Comparison of ENCODE assay signal across 14 cellular contexts in the genomic region with DNA sequence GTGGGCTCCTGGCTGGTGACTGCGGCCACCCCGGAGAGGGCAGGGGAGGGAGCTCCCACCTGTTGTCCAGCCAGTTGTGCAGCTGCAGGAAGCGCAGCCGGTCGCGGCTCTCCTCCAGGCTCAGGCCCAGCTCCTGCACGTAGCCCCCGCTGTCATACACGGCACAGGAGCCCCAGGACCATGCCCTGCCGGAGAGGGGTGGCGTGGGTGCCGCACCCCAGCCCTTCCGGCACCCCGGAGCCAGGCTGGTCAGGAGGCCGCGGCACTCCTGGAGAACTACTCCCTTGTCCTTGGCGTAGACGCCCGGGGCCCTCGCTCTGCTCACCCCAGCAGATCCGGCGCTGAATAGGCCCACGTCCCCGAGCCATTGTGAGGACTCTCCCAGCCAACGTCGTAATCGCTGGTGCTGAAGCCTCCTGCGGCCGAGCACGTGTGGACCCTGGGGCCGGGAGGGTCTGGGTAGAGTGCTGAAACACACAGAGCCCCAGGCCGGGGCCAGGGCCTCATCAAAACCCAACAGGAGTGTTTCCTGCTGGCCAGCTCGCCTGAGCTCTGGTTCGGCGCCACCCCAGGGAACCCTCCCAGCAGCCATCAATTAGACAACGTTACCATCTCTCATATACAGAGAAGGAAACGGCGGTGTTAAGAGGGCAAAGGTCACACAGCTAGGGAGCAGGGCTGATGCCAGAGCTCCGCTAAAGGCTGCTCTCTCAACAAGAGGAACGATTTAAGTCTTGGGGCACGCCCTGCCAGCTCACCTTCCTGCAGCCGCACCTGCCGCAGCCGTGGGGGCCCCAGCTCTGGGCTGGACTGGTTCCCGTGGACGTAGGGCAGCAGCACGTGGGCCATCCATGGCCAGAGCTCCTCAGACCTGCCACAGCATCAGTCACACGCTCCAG. TPM values are rescaled to one million over a fixed set of nuclear protein-coding genes. Genes with fewer than 3 reads are reported as not detected.
DNase-seq lines count a peak whose midpoint lies in the region; ATAC-seq and TF ChIP-seq lines count a peak whose summit lies in the region.
"Had no signal": no experiment of that assay in that cellular context is flagged by ENCODE, and none has a peak within 500 bp of the region (broad histone marks: within the 10 kb centered on the region; RNA-seq: fewer than 3 reads in every experiment).

No MANE protein-coding gene starts in this region.

- H3K27me3 ChIP-seq in H9 (ENCODE audit: insufficient read depth, low read length), result no peaks in the 10 kb centered on the region
- H3K27me3 ChIP-seq in body of pancreas, result no peaks in the 10 kb centered on the region
- H3K27me3 ChIP-seq in iPS-20b (ENCODE audit: insufficient read depth, low read length), result no peaks in the 10 kb centered on the region
- H3K27me3 ChIP-seq: BLaER1 treated with 17β-estradiol and CSF1 and Interleukin-3, amounts not matched to agents 10 nM and 100 nM had no signal

- TF ChIP-seq CTCF in H9 (conservative IDR thresholded peaks at IDR 0.05), result no peak
- no peak for TF ChIP-seq CTCF in body of pancreas (IDR thresholded peaks at IDR 0.05)
- TF ChIP-seq CTCF in retinal pigment epithelial cell (conservative IDR thresholded peaks at IDR 0.05; ENCODE audit: low read depth, low read length), result no peak

- no peak overlapping the region for H3K4me3 ChIP-seq in body of pancreas
- H3K4me3 ChIP-seq in iPS-20b (ENCODE audit: low read length), result peak overlapping the region; percentile 68
- peak overlapping the region; percentile 8 for H3K4me3 ChIP-seq in retinal pigment epithelial cell (ENCODE audit: low read length)
- H3K4me3 ChIP-seq: BLaER1 treated with 17β-estradiol and CSF1 and Interleukin-3, amounts not matched to agents 10 nM and 100 nM had no signal

- no peak overlapping the region for H3K4ac ChIP-seq in H9 (ENCODE audit: low read depth, low read length)

- no peaks in the 10 kb centered on the region for H4K20me1 ChIP-seq in H9 (ENCODE audit: control insufficient read depth, insufficient read depth, insufficient read length)

- no peaks in the 10 kb centered on the region for H3K9me3 Mint-ChIP-seq in H9
- H3K9me3 Mint-ChIP-seq: stimulated activated naive B cell treated with anti-CD40 and anti-IgM and Interleukin-4, amounts not matched to agents 10 μg/mL and 1 μg/mL and 100 μg/mL, for 72 hours had no signal

- no peak overlapping the region for H3K23ac ChIP-seq in H9 (ENCODE audit: insufficient read length, low read depth, low read length)

- no peak overlapping the region for H2BK5ac ChIP-seq in H9 (ENCODE audit: insufficient read length, low read length)

- H3K9ac ChIP-seq in H9 (ENCODE audit: extremely low read depth, insufficient read length, low read length) (no peak overlapping the region), iPS-20b (ENCODE audit: low read depth, low read length) (no peak overlapping the region)
- H3K9ac ChIP-seq: BLaER1 treated with 17β-estradiol and CSF1 and Interleukin-3, amounts not matched to agents 10 nM and 100 nM had no signal

- H3K36me3 Mint-ChIP-seq in H9 (ENCODE audit: insufficient read depth in 1 of 3, low read depth in 3 of 3), result peaks cover 0 to 27% (median 21%) of the 10 kb centered on the region in 3 experiments; a peak in 6 of 7 replicates

- no peak for TF ChIP-seq POLR2A in body of pancreas (IDR thresholded peaks at IDR 0.05)

- H3K4me1 Mint-ChIP-seq in H9, result no peaks in the 10 kb centered on the region

- no peak overlapping the region for H3K27ac Mint-ChIP-seq in H9
- H3K27ac Mint-ChIP-seq: stimulated activated naive B cell treated with anti-CD40 and anti-IgM and Interleukin-4, amounts not matched to agents 10 μg/mL and 1 μg/mL and 100 μg/mL, for 72 hours had no signal

- H3K27ac ChIP-seq in H9 (ENCODE audit: insufficient read length, low read depth, low read length) (no peak overlapping the region), body of pancreas (peak overlapping the region in 3 of 4 donors; percentile 47 to 84 (median 78)), iPS-20b (ENCODE audit: low read length) (no peak overlapping the region)
- H3K27ac ChIP-seq: BLaER1 treated with 17β-estradiol and CSF1 and Interleukin-3, amounts not matched to agents 10 nM and 100 nM had no signal

- H2BK20ac ChIP-seq in H9 (ENCODE audit: low read depth, low read length, poor library complexity, severe bottlenecking), result no peak overlapping the region

- no peak overlapping the region for H2AFZ ChIP-seq in H9 (ENCODE audit: low read length)

- H3T11ph ChIP-seq in H9 (ENCODE audit: low read length), result no peak overlapping the region

- no peak overlapping the region for H3K14ac ChIP-seq in H9 (ENCODE audit: insufficient read depth, low read length)

- DNase-seq in H9 (peak; percentile 50), body of pancreas (peak in 1 of 4 donors; percentile 39), retinal pigment epithelial cell (ENCODE audit: low read depth) (no peak), SIG-M5 treated with dmso at 0.1 percent for 504 hours (lab: John Stamatoyannopoulos, UW; ENCODE audit: unreplicated experiment) (no peak)
- DNase-seq in stimulated activated CD4-positive, alpha-beta T cell treated with anti-CD3 and anti-CD28 coated beads, Interleukin-15, amount 100 ng/mL, for 24 hours, result no peak
- DNase-seq: activated CD4-positive, alpha-beta T cell treated with anti-CD3 and anti-CD28 coated beads, Interleukin-2, amount 50 U/mL, for 4 hours; GF-D8; NCI-H2171 treated with DMSO at 0.1 percent for 48 hours; stimulated activated naive B cell treated with anti-CD40 and anti-IgM and Interleukin-4, amounts not matched to agents 10 μg/mL and 1 μg/mL and 100 μg/mL, for 72 hours had no signal

- WGBS in H9 (ENCODE audit: extremely low coverage, insufficient read length, low lambda C conversion rate), result no CpG with 5 or more reads among the region's 48 CpGs
- 75 to 90% methylated on average over 14 to 42 of the region's 48 CpGs for WGBS in body of pancreas, 2 donors

- H4K5ac ChIP-seq in H9 (ENCODE audit: insufficient read length, low read depth, low read length), result no peak overlapping the region

- H2BK120ac ChIP-seq in H9 (ENCODE audit: low read depth, low read length, poor library complexity, severe bottlenecking), result no peak overlapping the region

- H3K79me1 ChIP-seq in H9 (ENCODE audit: insufficient read depth, low read depth, low read length, poor library complexity, severe bottlenecking), result no peaks in the 10 kb centered on the region

- no peaks in the 10 kb centered on the region for H3K23me2 ChIP-seq in H9 (ENCODE audit: insufficient read length, low read depth, low read length, poor library complexity, severe bottlenecking)

- peaks cover 0 to 3% of the 10 kb centered on the region in 2 donors for H3K36me3 ChIP-seq in body of pancreas (replicated peaks in 1 of 2; ENCODE audit: insufficient read depth in 1 of 2, low read depth in 2 of 2)
- H3K36me3 ChIP-seq in iPS-20b (ENCODE audit: insufficient read depth, low read depth, low read length), result peaks cover 18% of the 10 kb centered on the region; the same call in 1 of the 2 replicates

- H2BK12ac ChIP-seq in H9 (ENCODE audit: insufficient read length, low read depth, low read length), result no peak overlapping the region

- H3K4me1 ChIP-seq in H9 (ENCODE audit: insufficient read depth, low read length), result no peaks in the 10 kb centered on the region
- H3K4me1 ChIP-seq in body of pancreas, result peaks cover 31% of the 10 kb centered on the region
- H3K4me1 ChIP-seq in iPS-20b (ENCODE audit: insufficient read depth, low read length), result no peaks in the 10 kb centered on the region; the same call in 1 of the 2 replicates

- H3K9me3 ChIP-seq in H9 (ENCODE audit: control insufficient read depth, low read depth, low read length), result no peaks in the 10 kb centered on the region
- H3K9me3 ChIP-seq in body of pancreas, result no peaks in the 10 kb centered on the region
- no peaks in the 10 kb centered on the region for H3K9me3 ChIP-seq in iPS-20b (ENCODE audit: insufficient read depth, low read depth, low read length)
- H3K9me3 ChIP-seq: BLaER1 treated with 17β-estradiol and CSF1 and Interleukin-3, amounts not matched to agents 10 nM and 100 nM had no signal

- H4K91ac ChIP-seq in H9 (ENCODE audit: insufficient read length, low read depth, low read length), result no peak overlapping the region

- no peak overlapping the region for H3K18ac ChIP-seq in H9 (ENCODE audit: insufficient read length, low read depth, low read length)

- no peaks in the 10 kb centered on the region for H3K79me2 ChIP-seq in H9 (ENCODE audit: insufficient read depth, low read length)

- H3K4me3 Mint-ChIP-seq in H9, result peak overlapping the region; percentile 44 to 60; a peak in 4 of 5 replicates
- H3K4me3 Mint-ChIP-seq: stimulated activated naive B cell treated with anti-CD40 and anti-IgM and Interleukin-4, amounts not matched to agents 10 μg/mL and 1 μg/mL and 100 μg/mL, for 72 hours had no signal

- ATAC-seq in body of pancreas (no peak), GM21576 (IDR thresholded peaks at IDR 0.05; ENCODE audit: unreplicated experiment) (no peak), HG03571 (IDR thresholded peaks at IDR 0.05; ENCODE audit: unreplicated experiment) (no peak)

- intact Hi-C loops in body of pancreas (cut with DNase I), result no loop called here

- H3K56ac ChIP-seq in H9 (ENCODE audit: insufficient read length, low read depth, low read length), result no peak overlapping the region

- H2BK15ac ChIP-seq in H9 (ENCODE audit: low read depth, low read length), result no peak overlapping the region

- H2AK5ac ChIP-seq in H9 (ENCODE audit: insufficient read length, low read length), result no peak overlapping the region

- H3K4me2 ChIP-seq in H9 (ENCODE audit: insufficient read depth, insufficient read length, low read length), result peak overlapping the region; percentile 13
- H3K4me2 ChIP-seq: BLaER1 treated with 17β-estradiol and CSF1 and Interleukin-3, amounts not matched to agents 10 nM and 100 nM had no signal

- no peaks in the 10 kb centered on the region for H3K27me3 Mint-ChIP-seq in H9 (ENCODE audit: low read depth)
- H3K27me3 Mint-ChIP-seq: stimulated activated naive B cell treated with anti-CD40 and anti-IgM and Interleukin-4, amounts not matched to agents 10 μg/mL and 1 μg/mL and 100 μg/mL, for 72 hours had no signal

- no peak overlapping the region for H4K8ac ChIP-seq in H9 (replicated peaks; ENCODE audit: insufficient read length, low read depth, low read length)

RNA-seq across cellular contexts. Expression of a gene that starts 43.7 kb away (rescaled TPM):
- total RNA-seq in H9 (2021) (73.5 and 88.0 TPM in 2 replicates), body of pancreas (100 to 1,000 TPM in 1 of 2 donors, 10 to 100 TPM in 1; 78.9 to 237 TPM)

RNA-seq across cellular contexts. Expression of a gene that starts 44.2 kb away (rescaled TPM):
- total RNA-seq in H9 (2021) (122 and 125 TPM in 2 replicates), body of pancreas (100 to 1,000 TPM in 1 of 2 donors, 10 to 100 TPM in 1; 73.9 to 152 TPM)

RNA-seq across cellular contexts. Expression of a gene that starts 44.3 kb away (rescaled TPM):
- total RNA-seq in H9 (2021), result 52.0 and 54.0 TPM in 2 replicates
- total RNA-seq in body of pancreas, result 10 to 100 TPM; 15.2 to 19.7 TPM

RNA-seq across cellular contexts. Expression of a gene that starts 56.5 kb away (rescaled TPM):
- total RNA-seq in H9 (2021) (2.4 and 3.0 TPM in 2 replicates), body of pancreas (10 to 100 TPM; 25.4 to 28.8 TPM)
- total RNA-seq: T-helper 2 cell treated with Interferon-gamma antibody and Interleukin-4, amounts not matched to agents 100 ng/mL and 5 ng/mL, for 36 hours had no signal

Comparison
In these comparisons a context has a peak if more than half of its experiments do, and no peak if none do; other contexts are left out.
1. H3K27ac ChIP-seq: peak in body of pancreas (3 of 4); none in H9 (single experiment) and iPS-20b (single experiment).
2. H3K4me3 ChIP-seq: peak in iPS-20b (single experiment) and retinal pigment epithelial cell (single experiment); none in body of pancreas (0 of 2).